In genomic region chr2:43225788-43226557, GRCh38 we compare ENCODE assay signal across 8 cellular contexts. TPM values are rescaled to one million over a fixed set of nuclear protein-coding genes. Genes with fewer than 3 reads are reported as not detected.
DNase-seq lines count a peak whose midpoint lies in the region; TF ChIP-seq lines count a peak whose summit lies in the region.

No MANE protein-coding gene starts in this region.

- peak overlapping the region; percentile 94 for H4K8ac ChIP-seq in mesenchymal stem cell (ENCODE audit: low read length)

- intact Hi-C loops in activated CD4-positive, alpha-beta memory T cell treated with anti-CD3 and anti-CD28 coated beads for 36 hours (cut with micrococcal nuclease), result loop anchor here (1.0 kb wide), 3 partner anchors 52 to 416 kb away; no protein-coding TSS in a partner anchor

- under 1% methylated on average over 58 of the region's 80 CpGs for WGBS in mesenchymal stem cell

- H3K27ac Mint-ChIP-seq in activated CD4-positive, alpha-beta memory T cell treated with anti-CD3 and anti-CD28 coated beads for 36 hours, result peak overlapping the region; percentile 96

- H3K27me3 Mint-ChIP-seq in activated CD4-positive, alpha-beta memory T cell treated with anti-CD3 and anti-CD28 coated beads for 36 hours, result no peaks in the 10 kb centered on the region

- CTCF ChIA-PET in activated CD4-positive, alpha-beta memory T cell treated with anti-CD3 and anti-CD28 coated beads for 36 hours (lab: Charles Lee), result interaction anchor here (0.8 to 13.7 kb wide), 11 partner anchors 32 to 1167 kb away, joined by 3 to 419 read pairs (median 13); no protein-coding TSS in a partner anchor

- H3K4me3 Mint-ChIP-seq in activated CD4-positive, alpha-beta memory T cell treated with anti-CD3 and anti-CD28 coated beads for 36 hours, result peak overlapping the region; percentile 94

- peak overlapping the region; percentile 61 for H2AK5ac ChIP-seq in mesenchymal stem cell (ENCODE audit: low read length, severe bottlenecking)

- peaks cover 39% of the 10 kb centered on the region for H3K36me3 ChIP-seq in effector memory CD4-positive, alpha-beta T cell (ENCODE audit: control insufficient read depth, insufficient read depth, low read length)
- peaks cover 16 to 34% of the 10 kb centered on the region in 2 experiments for H3K36me3 ChIP-seq in mesenchymal stem cell (ENCODE audit: control insufficient read depth in 1 of 2, insufficient read depth in 2 of 2, low read depth in 1 of 2, low read length in 2 of 2)

- peak overlapping the region; percentile 25 to 99 for H3K23ac ChIP-seq in mesenchymal stem cell (ENCODE audit: low read length in 2 of 2)

- peak overlapping the region; percentile 56 for H3K4me2 ChIP-seq in mesenchymal stem cell (ENCODE audit: low read length, poor library complexity, severe bottlenecking)

- peaks cover 3% of the 10 kb centered on the region for H3K79me1 ChIP-seq in mesenchymal stem cell (replicated peaks; ENCODE audit: low read length, poor library complexity, severe bottlenecking)

- peak overlapping the region; percentile 96 for H4K91ac ChIP-seq in mesenchymal stem cell (ENCODE audit: low read length)

- H3K4me1 ChIP-seq in effector memory CD4-positive, alpha-beta T cell (ENCODE audit: control insufficient read depth, insufficient read depth, low read length, poor library complexity, severe bottlenecking), result peaks cover 23% of the 10 kb centered on the region
- peaks cover 12% of the 10 kb centered on the region for H3K4me1 ChIP-seq in mesenchymal stem cell (ENCODE audit: control insufficient read depth, insufficient read depth, low read depth, low read length)

- DNase-seq in NCI-H1092 treated with DMSO at 0.1 percent for 48 hours (lab: John Stamatoyannopoulos, UW), result peak; percentile 45
- no peak for DNase-seq in NCI-H1092 (lab: John Stamatoyannopoulos, UW)
- no peak for DNase-seq in HFF-Myc (ENCODE audit: extremely low read depth, low read depth)
- peak; percentile 10 for DNase-seq in NCI-H128 (lab: John Stamatoyannopoulos, UW; ENCODE audit: unreplicated experiment)
- peak; percentile 80 for DNase-seq in activated CD4-positive, alpha-beta memory T cell treated with anti-CD3 and anti-CD28 coated beads for 36 hours
- peak; percentile 42 to 62 (median 61) for DNase-seq in effector memory CD4-positive, alpha-beta T cell
- peak; percentile 85 for DNase-seq in mesenchymal stem cell
- peak; percentile 46 for DNase-seq in stimulated activated CD8-positive, alpha-beta memory T cell treated with anti-CD3 and anti-CD28 coated beads, Interleukin-15, amount 100 ng/mL, for 24 hours (ENCODE audit: low read depth)

- no peaks in the 10 kb centered on the region for H3K9me3 Mint-ChIP-seq in activated CD4-positive, alpha-beta memory T cell treated with anti-CD3 and anti-CD28 coated beads for 36 hours

- no peak overlapping the region for H2AFZ ChIP-seq in mesenchymal stem cell (ENCODE audit: low read depth, low read length)

- H3K4me1 Mint-ChIP-seq in activated CD4-positive, alpha-beta memory T cell treated with anti-CD3 and anti-CD28 coated beads for 36 hours (ENCODE audit: low read depth), result peaks cover 38% of the 10 kb centered on the region

- peak overlapping the region; percentile 100 for H3K9ac ChIP-seq in mesenchymal stem cell (ENCODE audit: low read length)

- peak overlapping the region; percentile 80 to 99 for H3K4ac ChIP-seq in mesenchymal stem cell (ENCODE audit: low read depth in 1 of 2, low read length in 2 of 2)

- TF ChIP-seq CTCF in HFF-Myc (IDR thresholded peaks at IDR 0.05; ENCODE audit: low read depth, low read length, missing control alignments), result no peak

- no peaks in the 10 kb centered on the region for H3K9me3 ChIP-seq in effector memory CD4-positive, alpha-beta T cell (ENCODE audit: control insufficient read depth, low read length)
- no peaks in the 10 kb centered on the region for H3K9me3 ChIP-seq in mesenchymal stem cell (ENCODE audit: control insufficient read depth, low read length)

- peak overlapping the region; percentile 91 for H3K27ac ChIP-seq in effector memory CD4-positive, alpha-beta T cell (ENCODE audit: insufficient read depth, low read length, poor library complexity, severe bottlenecking)
- H3K27ac ChIP-seq in mesenchymal stem cell (ENCODE audit: low read length, poor library complexity, severe bottlenecking), result peak overlapping the region; percentile 99

- H2BK5ac ChIP-seq in mesenchymal stem cell (ENCODE audit: low read depth, low read length, poor library complexity, severe bottlenecking), result peak overlapping the region; percentile 96

- H2BK15ac ChIP-seq in mesenchymal stem cell (ENCODE audit: low read depth, poor library complexity, severe bottlenecking), result peak overlapping the region; percentile 97

- peak overlapping the region; percentile 68 to 97 for H3K14ac ChIP-seq in mesenchymal stem cell (ENCODE audit: low read length in 2 of 2)

- H3K4me3 ChIP-seq in HFF-Myc (replicated peaks; ENCODE audit: low read depth, low read length) (peak overlapping the region; percentile 74), mesenchymal stem cell (ENCODE audit: insufficient read depth in 1 of 2, low read depth in 1 of 2, low read length in 2 of 2) (peak overlapping the region; percentile 85 to 87)
- peak overlapping the region; percentile 95 for H3K4me3 ChIP-seq in effector memory CD4-positive, alpha-beta T cell (ENCODE audit: insufficient read depth, low read depth, low read length, poor library complexity, severe bottlenecking)

- POLR2A ChIA-PET in activated CD4-positive, alpha-beta memory T cell treated with anti-CD3 and anti-CD28 coated beads for 36 hours (lab: Charles Lee), result interaction anchor here (0.6 to 13.4 kb wide), 13 partner anchors 10 to 415 kb away, joined by 3 to 283 read pairs (median 6); partner anchors contain the start of gene THADA

- no peaks in the 10 kb centered on the region for H3K27me3 ChIP-seq in effector memory CD4-positive, alpha-beta T cell (replicated peaks; ENCODE audit: control insufficient read depth, insufficient read depth, low read length, poor library complexity, severe bottlenecking)
- H3K27me3 ChIP-seq in mesenchymal stem cell (ENCODE audit: control insufficient read depth in 1 of 2, insufficient read depth in 1 of 2, low read length in 2 of 2), result no peaks in the 10 kb centered on the region

- peak overlapping the region; percentile 52 to 89 for H2BK12ac ChIP-seq in mesenchymal stem cell (ENCODE audit: low read length in 2 of 2)

- H3K18ac ChIP-seq in mesenchymal stem cell (ENCODE audit: low read depth in 1 of 2, low read length in 2 of 2), result peak overlapping the region; percentile 96 to 98

- H2BK120ac ChIP-seq in mesenchymal stem cell (ENCODE audit: low read depth, low read length), result peak overlapping the region; percentile 78

- peaks cover 53% of the 10 kb centered on the region for H3K36me3 Mint-ChIP-seq in activated CD4-positive, alpha-beta memory T cell treated with anti-CD3 and anti-CD28 coated beads for 36 hours

RNA-seq across cellular contexts. Expression of gene ZFP36L2, which starts 0.4 kb away (rescaled TPM):
- total RNA-seq in activated CD4-positive, alpha-beta memory T cell treated with anti-CD3 and anti-CD28 coated beads for 36 hours, result 10 to 100 TPM; 78.4 to 79.8 TPM
- 88.2 TPM for polyA plus RNA-seq in mesenchymal stem cell (2013, experiment 1 of 2)
- 85.9 TPM for polyA plus RNA-seq in mesenchymal stem cell (2013, experiment 2 of 2)

Comparison
In these comparisons a context has a peak if more than half of its experiments do, and no peak if none do; other contexts are left out.
1. DNase-seq: peak in NCI-H1092 treated with DMSO at 0.1 percent for 48 hours (single experiment), NCI-H128 (single experiment), activated CD4-positive, alpha-beta memory T cell treated with anti-CD3 and anti-CD28 coated beads for 36 hours (single experiment), effector memory CD4-positive, alpha-beta T cell (3 of 3), mesenchymal stem cell (single experiment) and stimulated activated CD8-positive, alpha-beta memory T cell treated with anti-CD3 and anti-CD28 coated beads, Interleukin-15, amount 100 ng/mL, for 24 hours (single experiment); none in NCI-H1092 (single experiment) and HFF-Myc (single experiment).
2. Peak in every context shown above with its lines, with median percentiles within 50 percentile points of each other: H3K4me3 ChIP-seq.